28 cellular contexts compared by ENCODE assay signal in genomic region chr5:10475931-10476687, GRCh38. TPM values are rescaled to one million over a fixed set of nuclear protein-coding genes. Genes with fewer than 3 reads are reported as not detected.
"Had no signal": no experiment of that assay in that cellular context is flagged by ENCODE, and none has a peak within 500 bp of the region (broad histone marks: within the 10 kb centered on the region; RNA-seq: fewer than 3 reads in every experiment).

No MANE protein-coding gene starts in this region.

- H2AFZ ChIP-seq: hepatocyte had no signal

- H3K27me3 ChIP-seq: adrenal gland, cardiac muscle cell, colonic mucosa, gastrocnemius medialis, hepatocyte, neutrophil, right lobe of liver, tibial nerve had no signal

- ATAC-seq: gastrocnemius medialis; left ventricle myocardium superior; right lobe of liver; stimulated activated naive B cell treated with anti-CD40 and anti-IgM and Interleukin-4, amounts not matched to agents 10 μg/mL and 1 μg/mL and 100 μg/mL, for 72 hours had no signal

- H3K9me3 ChIP-seq: adrenal gland, colonic mucosa, gastrocnemius medialis, neutrophil, right lobe of liver had no signal

- H3K36me3 ChIP-seq: adrenal gland, cardiac muscle cell, colonic mucosa, gastrocnemius medialis, right lobe of liver, tibial nerve had no signal

- H3K79me2 ChIP-seq: hepatocyte had no signal

- H3K27ac ChIP-seq: adrenal gland, cardiac muscle cell, colonic mucosa, gastrocnemius medialis, hepatocyte, neutrophil, right lobe of liver, skin epidermis, tibial nerve had no signal

- H3K4me2 ChIP-seq: hepatocyte had no signal

- H3K4me3 ChIP-seq: adrenal gland, cardiac muscle cell, colonic mucosa, gastrocnemius medialis, hepatocyte, right lobe of liver, skin epidermis, tibial nerve had no signal

- H3K4me1 ChIP-seq: adrenal gland, gastrocnemius medialis, right lobe of liver had no signal

- DNase-seq: activated CD4-positive, alpha-beta memory T cell treated with anti-CD3 and anti-CD28 coated beads for 36 hours; activated CD4-positive, alpha-beta T cell treated with anti-CD3 and anti-CD28 coated beads for 48 hours; activated CD8-positive, alpha-beta memory T cell treated with anti-CD3 and anti-CD28 coated beads, Interleukin-2, amount 50 U/mL, for 4 hours; activated effector memory CD4-positive, alpha-beta T cell treated with anti-CD3 and anti-CD28 coated beads, Interleukin-2, amount 50 U/mL, for 16 hours; activated naive CD4-positive, alpha-beta T cell treated with anti-CD3 and anti-CD28 coated beads for 36 hours; activated naive CD8-positive, alpha-beta T cell treated with anti-CD3 and anti-CD28 coated beads for 36 hours; activated T-cell treated with anti-CD3 and anti-CD28 coated beads, Interleukin-2, amount 50 U/mL, for 1 hour; adrenal gland; aorta; cerebellar nuclear complex; colonic mucosa; effector CD8-positive, alpha-beta T cell; gastrocnemius medialis; islet precursor cell; left ventricle myocardium superior; mammary epithelial cell; naive B cell; nephron progenitor cell; right lobe of liver; stimulated activated CD4-positive, alpha-beta T cell treated with anti-CD3 and anti-CD28 coated beads, Interleukin-1b, Interleukin-23, amount 100 ng/mL, for 48 hours; stimulated activated naive B cell treated with anti-CD40 and anti-IgM and Interleukin-4, amounts not matched to agents 10 μg/mL and 1 μg/mL and 100 μg/mL, for 72 hours had no signal

RNA-seq across cellular contexts. Expression of gene ROPN1L, which starts 34.4 kb away (rescaled TPM):
- total RNA-seq: activated CD4-positive, alpha-beta memory T cell treated with anti-CD3 and anti-CD28 coated beads for 36 hours; activated naive CD4-positive, alpha-beta T cell treated with anti-CD3 and anti-CD28 coated beads for 36 hours; activated naive CD8-positive, alpha-beta T cell treated with anti-CD3 and anti-CD28 coated beads for 36 hours; colonic mucosa; epithelial cell of proximal tubule; osteocyte had no signal
